In the genomic region with DNA sequence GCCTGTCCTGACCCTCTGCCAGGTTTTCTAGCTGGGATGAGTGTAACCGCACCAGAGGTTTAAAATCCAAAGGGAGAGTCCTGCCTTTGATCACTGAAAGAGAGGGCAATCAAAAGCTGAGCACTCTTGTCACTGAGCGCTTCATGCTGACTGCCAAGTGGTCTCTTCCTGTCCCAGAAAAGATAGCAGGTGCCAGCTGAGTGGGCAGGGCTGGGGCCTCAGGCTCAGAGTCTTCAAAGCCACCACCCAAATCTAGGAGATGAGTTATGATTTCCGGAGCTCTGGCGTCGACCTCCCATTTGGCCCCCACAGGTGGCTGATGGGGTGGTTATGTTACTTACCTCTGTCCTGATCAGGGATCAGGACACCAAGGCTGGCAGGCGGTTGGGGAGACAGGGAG, we compare ENCODE assay signal across 21 cellular contexts.
A peak's percentile ranks its signal among the peaks of the same experiment; 100 is the strongest.
DNase-seq lines count a peak whose midpoint lies in the region; ATAC-seq and TF ChIP-seq lines count a peak whose summit lies in the region.
"Had no signal": no experiment of that assay in that cellular context is flagged by ENCODE, and none has a peak within 500 bp of the region (broad histone marks: within the 10 kb centered on the region; RNA-seq: fewer than 3 reads in every experiment).

No MANE protein-coding gene starts in this region.

- H3K4me3 ChIP-seq in thymus (ENCODE audit: low read length) (peak overlapping the region; percentile 11), gastroesophageal sphincter (no peak overlapping the region)
- H3K4me3 ChIP-seq: lower lobe of right lung, mucosa of descending colon had no signal

- TF ChIP-seq CTCF in gastroesophageal sphincter (IDR thresholded peaks at IDR 0.05), result no peak

- TF ChIP-seq EP300 in gastroesophageal sphincter (IDR thresholded peaks at IDR 0.05), result no peak

- peaks cover 4% of the 10 kb centered on the region for H3K4me1 Mint-ChIP-seq in activated naive CD4-positive, alpha-beta T cell treated with anti-CD3 and anti-CD28 coated beads, Interleukin-2, amount 10 ng/mL, durations not matched to agents 7 days and 5 days
- H3K4me1 Mint-ChIP-seq: CD14-positive monocyte had no signal

- H3K9me3 Mint-ChIP-seq in activated naive CD4-positive, alpha-beta T cell treated with anti-CD3 and anti-CD28 coated beads, Interleukin-2, amount 10 ng/mL, durations not matched to agents 7 days and 5 days, result no peaks in the 10 kb centered on the region
- H3K9me3 Mint-ChIP-seq: activated CD4-positive, alpha-beta T cell treated with anti-CD3 and anti-CD28 coated beads, Interleukin-2, amount 10 ng/mL, durations not matched to agents 7 days and 5 days; neural crest cell had no signal

- peak overlapping the region; percentile 5 for H3K27ac Mint-ChIP-seq in activated naive CD4-positive, alpha-beta T cell treated with anti-CD3 and anti-CD28 coated beads, Interleukin-2, amount 10 ng/mL, durations not matched to agents 7 days and 5 days
- H3K27ac Mint-ChIP-seq: activated CD4-positive, alpha-beta T cell treated with anti-CD3 and anti-CD28 coated beads, Interleukin-2, amount 10 ng/mL, durations not matched to agents 7 days and 5 days had no signal

- no peak overlapping the region for H3K4me3 Mint-ChIP-seq in activated naive CD4-positive, alpha-beta T cell treated with anti-CD3 and anti-CD28 coated beads, Interleukin-2, amount 10 ng/mL, durations not matched to agents 7 days and 5 days
- H3K4me3 Mint-ChIP-seq: activated CD4-positive, alpha-beta T cell treated with anti-CD3 and anti-CD28 coated beads, Interleukin-2, amount 10 ng/mL, durations not matched to agents 7 days and 5 days; CD14-positive monocyte; neural crest cell had no signal

- no peak for TF ChIP-seq POLR2A in gastroesophageal sphincter (IDR thresholded peaks at IDR 0.05)

- no peaks in the 10 kb centered on the region for H3K27me3 Mint-ChIP-seq in activated naive CD4-positive, alpha-beta T cell treated with anti-CD3 and anti-CD28 coated beads, Interleukin-2, amount 10 ng/mL, durations not matched to agents 7 days and 5 days
- H3K27me3 Mint-ChIP-seq: activated CD4-positive, alpha-beta T cell treated with anti-CD3 and anti-CD28 coated beads, Interleukin-2, amount 10 ng/mL, durations not matched to agents 7 days and 5 days had no signal

- H3K36me3 ChIP-seq in thymus (ENCODE audit: control insufficient read depth, insufficient read depth), result no peaks in the 10 kb centered on the region
- H3K36me3 ChIP-seq in gastroesophageal sphincter, result peaks cover 0 to 23% of the 10 kb centered on the region in 2 donors

- H3K27me3 ChIP-seq in thymus (ENCODE audit: control insufficient read depth, insufficient read depth) (no peaks in the 10 kb centered on the region), gastroesophageal sphincter (no peaks in the 10 kb centered on the region)

- CTCF ChIA-PET in activated naive CD4-positive, alpha-beta T cell treated with anti-CD3 and anti-CD28 coated beads, Interleukin-2, amount 10 ng/mL, durations not matched to agents 7 days and 5 days (lab: Charles Lee), result no interaction called here

- H3K4me1 ChIP-seq in thymus (ENCODE audit: control insufficient read depth, insufficient read depth, low read length) (peaks cover 44% of the 10 kb centered on the region), gastroesophageal sphincter (peaks cover 0 to 9% (median 0%) of the 10 kb centered on the region in 3 donors)
- H3K4me1 ChIP-seq: lower lobe of right lung had no signal

- WGBS in thymus, result 26% methylated on average over 6 of the region's 6 CpGs
- WGBS in gastroesophageal sphincter (ENCODE audit: low coverage in 1 of 2), 2 donors, result 92 to 96% methylated on average over 2 to 4 of the region's 6 CpGs

- no peak for DNase-seq in activated naive CD4-positive, alpha-beta T cell treated with anti-CD3 and anti-CD28 coated beads, Interleukin-2, amount 10 ng/mL, durations not matched to agents 7 days and 5 days
- DNase-seq in activated naive CD4-positive, alpha-beta T cell treated with anti-CD3 and anti-CD28 coated beads, Interleukin-2, amount 50 U/mL, for 16 hours, result no peak
- DNase-seq in NCI-H187 (lab: John Stamatoyannopoulos, UW) (peak; percentile 89 to 99), NCI-H510A treated with DMSO at 0.1 percent for 48 hours (lab: John Stamatoyannopoulos, UW) (peak; percentile 94), RPMI8226 (no peak)
- DNase-seq: activated CD4-positive, alpha-beta T cell treated with anti-CD3 and anti-CD28 coated beads, Interleukin-2, amount 10 ng/mL, durations not matched to agents 7 days and 5 days; activated effector memory CD4-positive, alpha-beta T cell treated with Interleukin-2 at 50 U/mL for 16 hours; DMS 273 treated with DMSO at 0.1 percent for 48 hours; KBM-7; lower lobe of right lung; mucosa of descending colon; NCI-H2227 treated with DMSO at 0.1 percent for 48 hours; substantia nigra; T-helper 2 cell had no signal

- ATAC-seq in GM19467 (IDR thresholded peaks at IDR 0.05; ENCODE audit: unreplicated experiment), result no peak
- ATAC-seq in gastroesophageal sphincter, result no peak
- ATAC-seq: HCT116, lower lobe of right lung, mucosa of descending colon, sciatic nerve had no signal

- H3K9me3 ChIP-seq in thymus (ENCODE audit: control insufficient read depth) (no peaks in the 10 kb centered on the region), gastroesophageal sphincter (no peaks in the 10 kb centered on the region)
- H3K9me3 ChIP-seq: lower lobe of right lung, mucosa of descending colon had no signal

- H3K27ac ChIP-seq in thymus (ENCODE audit: low read depth) (peak overlapping the region; percentile 74), gastroesophageal sphincter (no peak overlapping the region)
- H3K27ac ChIP-seq: lower lobe of right lung had no signal

- peaks cover under 1% of the 10 kb centered on the region for H3K36me3 Mint-ChIP-seq in activated naive CD4-positive, alpha-beta T cell treated with anti-CD3 and anti-CD28 coated beads, Interleukin-2, amount 10 ng/mL, durations not matched to agents 7 days and 5 days

Comparison
In these comparisons a context has a peak if more than half of its experiments do, and no peak if none do; other contexts are left out.
1. DNase-seq: peak in NCI-H187 (2 of 2) and NCI-H510A treated with DMSO at 0.1 percent for 48 hours (single experiment); none in activated naive CD4-positive, alpha-beta T cell treated with anti-CD3 and anti-CD28 coated beads, Interleukin-2, amount 10 ng/mL, durations not matched to agents 7 days and 5 days (single experiment), activated naive CD4-positive, alpha-beta T cell treated with anti-CD3 and anti-CD28 coated beads, Interleukin-2, amount 50 U/mL, for 16 hours (single experiment) and RPMI8226 (single experiment).